Comparison of ENCODE assay signal across 1 cellular context in genomic region chr9:73979894-73980264, GRCh38.
TF ChIP-seq lines count a peak whose summit lies in the region.

No MANE protein-coding gene starts in this region.

TF ChIP-seq in SK-N-SH treated with all-trans-retinoic acid at 6 μM for 48 hours, 23 proteins besides CTCF, POLR2A, EP300 and RAD21 (continued from another document):
- TF ChIP-seq, protein P1, sequence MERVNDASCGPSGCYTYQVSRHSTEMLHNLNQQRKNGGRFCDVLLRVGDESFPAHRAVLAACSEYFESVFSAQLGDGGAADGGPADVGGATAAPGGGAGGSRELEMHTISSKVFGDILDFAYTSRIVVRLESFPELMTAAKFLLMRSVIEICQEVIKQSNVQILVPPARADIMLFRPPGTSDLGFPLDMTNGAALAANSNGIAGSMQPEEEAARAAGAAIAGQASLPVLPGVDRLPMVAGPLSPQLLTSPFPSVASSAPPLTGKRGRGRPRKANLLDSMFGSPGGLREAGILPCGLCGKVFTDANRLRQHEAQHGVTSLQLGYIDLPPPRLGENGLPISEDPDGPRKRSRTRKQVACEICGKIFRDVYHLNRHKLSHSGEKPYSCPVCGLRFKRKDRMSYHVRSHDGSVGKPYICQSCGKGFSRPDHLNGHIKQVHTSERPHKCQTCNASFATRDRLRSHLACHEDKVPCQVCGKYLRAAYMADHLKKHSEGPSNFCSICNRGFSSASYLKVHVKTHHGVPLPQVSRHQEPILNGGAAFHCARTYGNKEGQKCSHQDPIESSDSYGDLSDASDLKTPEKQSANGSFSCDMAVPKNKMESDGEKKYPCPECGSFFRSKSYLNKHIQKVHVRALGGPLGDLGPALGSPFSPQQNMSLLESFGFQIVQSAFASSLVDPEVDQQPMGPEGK (CRISPR knock-in tag; IDR thresholded peaks at IDR 0.05; ENCODE audit: borderline replicate concordance): no peak
- no peak for TF ChIP-seq OSR1 (CRISPR knock-in tag; IDR thresholded peaks at IDR 0.05)
- TF ChIP-seq TOX (CRISPR knock-in tag; IDR thresholded peaks at IDR 0.05; ENCODE audit: borderline replicate concordance): no peak
- no peak for TF ChIP-seq ZC3H10 (CRISPR knock-in tag; IDR thresholded peaks at IDR 0.05)
- TF ChIP-seq, protein P2, sequence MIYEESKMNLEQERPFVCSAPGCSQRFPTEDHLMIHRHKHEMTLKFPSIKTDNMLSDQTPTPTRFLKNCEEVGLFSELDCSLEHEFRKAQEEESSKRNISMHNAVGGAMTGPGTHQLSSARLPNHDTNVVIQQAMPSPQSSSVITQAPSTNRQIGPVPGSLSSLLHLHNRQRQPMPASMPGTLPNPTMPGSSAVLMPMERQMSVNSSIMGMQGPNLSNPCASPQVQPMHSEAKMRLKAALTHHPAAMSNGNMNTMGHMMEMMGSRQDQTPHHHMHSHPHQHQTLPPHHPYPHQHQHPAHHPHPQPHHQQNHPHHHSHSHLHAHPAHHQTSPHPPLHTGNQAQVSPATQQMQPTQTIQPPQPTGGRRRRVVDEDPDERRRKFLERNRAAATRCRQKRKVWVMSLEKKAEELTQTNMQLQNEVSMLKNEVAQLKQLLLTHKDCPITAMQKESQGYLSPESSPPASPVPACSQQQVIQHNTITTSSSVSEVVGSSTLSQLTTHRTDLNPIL (CRISPR knock-in tag; IDR thresholded peaks at IDR 0.05; ENCODE audit: low read depth): no peak
- no peak for TF ChIP-seq ISL1 (CRISPR knock-in tag; IDR thresholded peaks at IDR 0.05)
- TF ChIP-seq GLIS3 (CRISPR knock-in tag; IDR thresholded peaks at IDR 0.05): no peak
- no peak for TF ChIP-seq ZNF70 (CRISPR knock-in tag; IDR thresholded peaks at IDR 0.05)
- no peak for TF ChIP-seq ESRRG (CRISPR knock-in tag; IDR thresholded peaks at IDR 0.05)
- no peak for TF ChIP-seq ZNF8 (CRISPR knock-in tag; IDR thresholded peaks at IDR 0.05)
- no peak for TF ChIP-seq ARNTL (CRISPR knock-in tag; IDR thresholded peaks at IDR 0.05; ENCODE audit: borderline replicate concordance, low read depth)
